12 cellular contexts compared by ENCODE assay signal in the genomic region with DNA sequence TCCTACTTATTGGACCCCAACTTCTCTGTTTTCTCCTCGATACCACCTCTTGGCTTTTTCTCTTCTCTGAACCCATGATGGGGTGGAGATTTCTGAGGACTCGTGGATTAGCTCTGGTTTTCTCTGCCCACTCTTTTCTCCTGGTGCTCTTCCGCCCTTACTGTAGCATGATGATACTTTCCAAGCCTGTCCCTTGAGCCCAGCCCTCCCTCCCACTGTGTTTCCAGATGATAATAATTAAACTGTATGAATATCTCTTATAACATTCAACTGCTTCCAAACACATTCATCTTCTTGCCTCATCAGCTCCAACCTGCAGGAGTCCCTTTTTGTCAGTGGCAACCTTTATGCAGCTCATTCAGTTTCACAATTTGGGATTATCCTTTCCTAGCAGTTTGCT.
DNase-seq lines count a peak whose midpoint lies in the region; ATAC-seq, FAIRE-seq and TF ChIP-seq lines count a peak whose summit lies in the region.
"Had no signal": no experiment of that assay in that cellular context is flagged by ENCODE, and none has a peak within 500 bp of the region (broad histone marks: within the 10 kb centered on the region; RNA-seq: fewer than 3 reads in every experiment).

No MANE protein-coding gene starts in this region.

- no peak overlapping the region for H3K4me3 ChIP-seq in kidney (ENCODE audit: low read length in 2 of 2)

- H3K36me3 ChIP-seq in kidney (ENCODE audit: control insufficient read depth in 1 of 2, insufficient read depth in 2 of 2, low read length in 2 of 2): no peaks in the 10 kb centered on the region

- H3K4me1 ChIP-seq in kidney (ENCODE audit: control insufficient read depth in 1 of 2, insufficient read depth in 1 of 2, low read depth in 1 of 2, low read length in 2 of 2): no peaks in the 10 kb centered on the region
- H3K4me1 ChIP-seq: Caco-2 had no signal

- H3K4me3 Mint-ChIP-seq in activated CD8-positive, alpha-beta T cell treated with anti-CD3 and anti-CD28 coated beads for 36 hours: no peak overlapping the region
- H3K4me3 Mint-ChIP-seq: CD8-positive, alpha-beta memory T cell; H9 had no signal

- no peaks in the 10 kb centered on the region for H3K4me1 Mint-ChIP-seq in activated CD8-positive, alpha-beta T cell treated with anti-CD3 and anti-CD28 coated beads for 36 hours (ENCODE audit: low read depth)
- H3K4me1 Mint-ChIP-seq: CD8-positive, alpha-beta memory T cell; H9 had no signal

- no peak for FAIRE-seq in kidney (lab: Jason Lieb, UNC)

- H3K27me3 Mint-ChIP-seq in activated CD8-positive, alpha-beta T cell treated with anti-CD3 and anti-CD28 coated beads for 36 hours: no peaks in the 10 kb centered on the region
- H3K27me3 Mint-ChIP-seq: CD8-positive, alpha-beta memory T cell had no signal

- no peak overlapping the region for H3K27ac Mint-ChIP-seq in activated CD8-positive, alpha-beta T cell treated with anti-CD3 and anti-CD28 coated beads for 36 hours
- H3K27ac Mint-ChIP-seq: CD8-positive, alpha-beta memory T cell; H9 had no signal

- no peaks in the 10 kb centered on the region for H3K9me3 ChIP-seq in kidney (ENCODE audit: control insufficient read depth in 1 of 2, low read length in 2 of 2)
- H3K9me3 ChIP-seq: Caco-2 had no signal

- intact Hi-C loops in posterior cingulate gyrus (cut with DNase I) (no loop called here), kidney (cut with DNase I) (no loop called here)
- intact Hi-C loops in activated CD8-positive, alpha-beta T cell treated with anti-CD3 and anti-CD28 coated beads for 36 hours (cut with micrococcal nuclease): no loop called here

- CTCF ChIA-PET in activated CD8-positive, alpha-beta T cell treated with anti-CD3 and anti-CD28 coated beads for 36 hours (lab: Charles Lee): no interaction called here

- POLR2A ChIA-PET in activated CD8-positive, alpha-beta T cell treated with anti-CD3 and anti-CD28 coated beads for 36 hours (lab: Charles Lee): no interaction called here

- H3K27ac ChIP-seq in epithelial cell of prostate (peak overlapping the region; percentile 43), kidney (ENCODE audit: low read depth in 2 of 2, low read length in 2 of 2) (no peak overlapping the region)

- DNase-seq in GM03348 (ENCODE audit: low spot score) (peak; percentile 41), epithelial cell of prostate (ENCODE audit: low read depth, low spot score) (no peak), fibroblast of peridontal ligament (ENCODE audit: extremely low read depth) (peak; percentile 17), posterior cingulate gyrus (no peak), NOMO-1 (lab: John Stamatoyannopoulos, UW; ENCODE audit: unreplicated experiment in 2 of 2) (no peak), kidney (no peak)
- DNase-seq in activated CD8-positive, alpha-beta T cell treated with anti-CD3 and anti-CD28 coated beads for 36 hours: no peak
- DNase-seq: Caco-2; CD8-positive, alpha-beta memory T cell; GF-D8; GOT3; H9 had no signal

- H3K36me3 Mint-ChIP-seq in activated CD8-positive, alpha-beta T cell treated with anti-CD3 and anti-CD28 coated beads for 36 hours (ENCODE audit: low read depth): no peaks in the 10 kb centered on the region
- H3K36me3 Mint-ChIP-seq: CD8-positive, alpha-beta memory T cell had no signal

- no peak for ATAC-seq in activated CD8-positive, alpha-beta T cell treated with anti-CD3 and anti-CD28 coated beads for 36 hours

- TF ChIP-seq CTCF in activated CD8-positive, alpha-beta T cell treated with anti-CD3 and anti-CD28 coated beads for 36 hours (IDR thresholded peaks at IDR 0.05): no peak
- no peak for TF ChIP-seq CTCF in kidney (IDR thresholded peaks at IDR 0.05; ENCODE audit: borderline replicate concordance, extremely low read depth, insufficient read depth)

- no peaks in the 10 kb centered on the region for H3K9me3 Mint-ChIP-seq in activated CD8-positive, alpha-beta T cell treated with anti-CD3 and anti-CD28 coated beads for 36 hours
- H3K9me3 Mint-ChIP-seq: H9 had no signal

- no peak overlapping the region for H3K9ac ChIP-seq in kidney (ENCODE audit: low read length in 2 of 2)

Comparison
In these comparisons a context has a peak if more than half of its experiments do, and no peak if none do; other contexts are left out.
1. DNase-seq: peak in GM03348 (single experiment) and fibroblast of peridontal ligament (single experiment); none in epithelial cell of prostate (single experiment), posterior cingulate gyrus (0 of 10), NOMO-1 (0 of 2), activated CD8-positive, alpha-beta T cell treated with anti-CD3 and anti-CD28 coated beads for 36 hours (single experiment) and kidney (single experiment).